Comparison of ENCODE assay signal across 25 cellular contexts in the genomic region with DNA sequence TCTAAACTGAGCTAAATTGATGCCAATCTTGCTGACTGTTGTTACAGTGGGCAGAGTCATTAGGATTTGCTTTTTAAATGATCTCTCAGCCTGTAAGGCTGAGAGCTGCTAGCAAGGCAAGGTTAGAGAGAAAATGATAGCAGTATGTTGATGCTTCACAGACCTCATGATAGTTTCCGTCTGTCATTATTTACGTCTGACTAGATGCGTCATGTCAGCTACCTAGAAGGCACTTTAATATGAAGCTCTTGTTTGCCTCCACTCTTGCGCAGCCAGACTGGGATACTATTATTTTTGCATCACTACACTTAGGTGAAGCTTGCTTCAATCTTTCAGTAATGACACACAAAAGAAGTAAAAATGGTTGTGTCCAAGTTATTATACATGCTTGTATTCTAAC.
"Had no signal": no experiment of that assay in that cellular context is flagged by ENCODE, and none has a peak within 500 bp of the region (broad histone marks: within the 10 kb centered on the region; RNA-seq: fewer than 3 reads in every experiment).

No MANE protein-coding gene starts in this region.

- ATAC-seq: foreskin keratinocyte; gastroesophageal sphincter; left lobe of liver; mucosa of descending colon; natural killer cell treated with Interleukin-12 subunit alpha and Interleukin-12 subunit beta and Interleukin-15 and Interleukin-18, amount 100 ng/mL, for 72 hours; right cardiac atrium; stimulated activated effector memory CD8-positive, alpha-beta T cell treated with anti-CD3 and anti-CD28 coated beads, Interleukin-12 subunit alpha, Interleukin-12 subunit beta, amount 100 ng/mL, for 72 hours had no signal

- H3K9me3 ChIP-seq: esophagus muscularis mucosa, gastroesophageal sphincter, mucosa of descending colon, prostate gland, sigmoid colon, stomach, thyroid gland had no signal

- H3K36me3 ChIP-seq: esophagus muscularis mucosa, gastroesophageal sphincter, neural progenitor cell, prostate gland, sigmoid colon, stomach, thyroid gland had no signal

- H3K9me3 Mint-ChIP-seq: memory B cell; mesothelial cell of epicardium; naive B cell; natural killer cell treated with Interleukin-12 subunit alpha and Interleukin-12 subunit beta and Interleukin-15 and Interleukin-18, amount 100 ng/mL, for 72 hours; neural progenitor cell; stimulated activated effector memory CD8-positive, alpha-beta T cell treated with anti-CD3 and anti-CD28 coated beads, Interleukin-12 subunit alpha, Interleukin-12 subunit beta, amount 100 ng/mL, for 72 hours had no signal

- H3K36me3 Mint-ChIP-seq: memory B cell; mesothelial cell of epicardium; naive B cell; natural killer cell treated with Interleukin-12 subunit alpha and Interleukin-12 subunit beta and Interleukin-15 and Interleukin-18, amount 100 ng/mL, for 72 hours; neural progenitor cell; stimulated activated effector memory CD8-positive, alpha-beta T cell treated with anti-CD3 and anti-CD28 coated beads, Interleukin-12 subunit alpha, Interleukin-12 subunit beta, amount 100 ng/mL, for 72 hours had no signal

- DNase-seq: dermis blood vessel endothelial cell; effector memory CD4-positive, alpha-beta T cell; foreskin keratinocyte; kidney; mucosa of descending colon; naive B cell; right cardiac atrium; sigmoid colon; stimulated activated CD4-positive, alpha-beta T cell treated with anti-CD3 and anti-CD28 coated beads, Interleukin-2, amount 100 ng/mL, for 24 hours; stimulated activated CD4-positive, alpha-beta T cell treated with anti-CD3 and anti-CD28 coated beads, Interleukin-4, amount 100 ng/mL, for 24 hours; stimulated activated naive CD4-positive, alpha-beta T cell treated with Interleukin-2 at 50 U/mL for 16 hours; stomach; thyroid gland; trophoblast cell had no signal

- H2AFZ ChIP-seq: neural progenitor cell had no signal

- H3K4me1 ChIP-seq: esophagus muscularis mucosa, foreskin keratinocyte, gastroesophageal sphincter, prostate gland, stomach, thyroid gland had no signal

- H3K4me3 Mint-ChIP-seq: memory B cell; mesothelial cell of epicardium; naive B cell; natural killer cell treated with Interleukin-12 subunit alpha and Interleukin-12 subunit beta and Interleukin-15 and Interleukin-18, amount 100 ng/mL, for 72 hours; neural progenitor cell; stimulated activated effector memory CD8-positive, alpha-beta T cell treated with anti-CD3 and anti-CD28 coated beads, Interleukin-12 subunit alpha, Interleukin-12 subunit beta, amount 100 ng/mL, for 72 hours had no signal

- H3K27me3 ChIP-seq: sigmoid colon had no signal

- H3K27ac Mint-ChIP-seq: memory B cell; mesothelial cell of epicardium; naive B cell; natural killer cell treated with Interleukin-12 subunit alpha and Interleukin-12 subunit beta and Interleukin-15 and Interleukin-18, amount 100 ng/mL, for 72 hours; neural progenitor cell; stimulated activated effector memory CD8-positive, alpha-beta T cell treated with anti-CD3 and anti-CD28 coated beads, Interleukin-12 subunit alpha, Interleukin-12 subunit beta, amount 100 ng/mL, for 72 hours had no signal

- H3K4me1 Mint-ChIP-seq: memory B cell; naive B cell; stimulated activated effector memory CD8-positive, alpha-beta T cell treated with anti-CD3 and anti-CD28 coated beads, Interleukin-12 subunit alpha, Interleukin-12 subunit beta, amount 100 ng/mL, for 72 hours had no signal

- H3K4me3 ChIP-seq: coronary artery, esophagus muscularis mucosa, gastroesophageal sphincter, lung, mucosa of descending colon, neural progenitor cell, prostate gland, sigmoid colon, stomach, thyroid gland had no signal

- H3K9ac ChIP-seq: neural progenitor cell had no signal

- H3K4me2 ChIP-seq: neural progenitor cell had no signal

- H3K27ac ChIP-seq: coronary artery, esophagus muscularis mucosa, foreskin keratinocyte, gastroesophageal sphincter, neural progenitor cell, prostate gland, sigmoid colon, stomach, thyroid gland had no signal
